ENCODE assay signal across 8 cellular contexts in the genomic region with DNA sequence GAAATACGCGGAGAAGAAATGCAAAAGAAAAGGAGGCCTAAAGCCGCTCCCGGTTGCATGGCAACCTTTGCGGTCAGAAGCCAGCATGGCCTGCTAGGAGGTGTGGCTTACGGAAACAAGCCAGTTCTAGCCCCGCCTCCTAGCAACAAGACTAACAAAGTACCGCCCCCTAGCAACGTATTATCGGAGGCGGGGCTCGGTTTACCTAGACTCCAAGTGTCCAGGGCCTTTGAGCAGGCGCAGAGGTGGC. TPM values are rescaled to one million over a fixed set of nuclear protein-coding genes. Genes with fewer than 3 reads are reported as not detected.
A peak's percentile ranks its signal among the peaks of the same experiment; 100 is the strongest.
DNase-seq lines count a peak whose midpoint lies in the region; ATAC-seq and TF ChIP-seq lines count a peak whose summit lies in the region.

No MANE protein-coding gene starts in this region.

- H3K27me3 ChIP-seq in fibroblast of lung (ENCODE audit: control insufficient read depth, insufficient read depth, low read length): no peaks in the 10 kb centered on the region
- no peaks in the 10 kb centered on the region for H3K27me3 ChIP-seq in rectal smooth muscle tissue (ENCODE audit: control insufficient read depth, insufficient read depth, low read length)

- ATAC-seq in GM19351 (IDR thresholded peaks at IDR 0.05; ENCODE audit: unreplicated experiment): no peak

- TF ChIP-seq CTCF in RWPE1 (conservative IDR thresholded peaks at IDR 0.05; ENCODE audit: low read depth) (no peak), fibroblast of lung (conservative IDR thresholded peaks at IDR 0.05 in 1 of 2, IDR thresholded peaks at IDR 0.05 in 1 of 2; ENCODE audit: low read depth in 1 of 2, low read length in 2 of 2) (no peak)

- H3K79me2 ChIP-seq in fibroblast of lung (ENCODE audit: control insufficient read depth, insufficient read depth, low read length): peaks cover 17% of the 10 kb centered on the region

- POLR2A ChIA-PET in RWPE1 (lab: Yijun Ruan, JAX; ENCODE audit: low non-redundant PET): interaction anchor here (1.3 kb wide), 1 partner anchor 19 kb away, joined by 6 read pairs; no protein-coding TSS in a partner anchor

- H3K4me3 ChIP-seq in GM08714 (ENCODE audit: low read length) (peak overlapping the region; percentile 41; the same call in 1 of the 2 replicates), fibroblast of lung (replicated peaks in 1 of 4; ENCODE audit: control extremely low read depth in 1 of 4, insufficient read depth in 1 of 4, low read depth in 3 of 4, low read length in 4 of 4) (peak overlapping the region; percentile 14 to 54 (median 37)), rectal smooth muscle tissue (ENCODE audit: low read length) (peak overlapping the region; percentile 71)

- peak overlapping the region; percentile 73 for H2AFZ ChIP-seq in fibroblast of lung (ENCODE audit: low read length)

- peak overlapping the region; percentile 88 for H3K4me2 ChIP-seq in fibroblast of lung (ENCODE audit: extremely low read depth, insufficient read depth, low read length)

- no peaks in the 10 kb centered on the region for H3K9me3 ChIP-seq in fibroblast of lung (ENCODE audit: control insufficient read depth, insufficient read depth, low read depth, low read length)

- H3K9ac ChIP-seq in fibroblast of lung (ENCODE audit: insufficient read depth, low read length): peak overlapping the region; percentile 44
- H3K9ac ChIP-seq in rectal smooth muscle tissue (ENCODE audit: low read length): peak overlapping the region; percentile 32

- H3K4me1 ChIP-seq in fibroblast of lung (ENCODE audit: control insufficient read depth, extremely low read depth, insufficient read depth, low read length): peaks cover 10% of the 10 kb centered on the region
- H3K4me1 ChIP-seq in rectal smooth muscle tissue (ENCODE audit: control insufficient read depth, insufficient read depth, low read length): peaks cover 9% of the 10 kb centered on the region

- H3K36me3 ChIP-seq in fibroblast of lung (ENCODE audit: control insufficient read depth, insufficient read depth, low read length): peaks cover 23% of the 10 kb centered on the region
- H3K36me3 ChIP-seq in rectal smooth muscle tissue (ENCODE audit: control insufficient read depth, insufficient read depth, low read length): peaks cover 20% of the 10 kb centered on the region

- DNase-seq in RWPE1 (ENCODE audit: low spot score) (no peak), fibroblast of lung (ENCODE audit: low read depth in 2 of 2) (no peak), activated gamma-delta T cell (lab: John Stamatoyannopoulos, UW) (no peak), NCI-H524 treated with DMSO at 0.1 percent for 48 hours (lab: John Stamatoyannopoulos, UW) (no peak), NOMO-1 (lab: John Stamatoyannopoulos, UW; ENCODE audit: unreplicated experiment in 2 of 2) (no peak)

- CTCF ChIA-PET in RWPE1 (lab: Yijun Ruan, JAX): no interaction called here

- H4K20me1 ChIP-seq in fibroblast of lung (ENCODE audit: control insufficient read depth, extremely low read depth, insufficient read depth, low read length): no peaks in the 10 kb centered on the region

- H3K27ac ChIP-seq in RWPE1 (peak overlapping the region; percentile 98), fibroblast of lung (ENCODE audit: insufficient read depth, low read length) (peak overlapping the region; percentile 80), rectal smooth muscle tissue (ENCODE audit: low read depth, low read length) (peak overlapping the region; percentile 65)

RNA-seq across cellular contexts. Expression of gene CYTH2, which starts 0.4 kb away (rescaled TPM):
- 25.8 and 27.2 TPM in 2 replicates for total RNA-seq in fibroblast of lung
- polyA plus RNA-seq in fibroblast of lung: 18.6 and 26.6 TPM in 2 replicates
- 25.7 and 33.9 TPM in 2 replicates for polyA plus RNA-seq in fibroblast of lung (2012)
- polyA minus RNA-seq in fibroblast of lung (ENCODE audit: low replicate concordance): 33.6 and 72.4 TPM in 2 replicates

RNA-seq across cellular contexts. Expression of gene KCNJ14, which starts 13.4 kb away (rescaled TPM):
- 0.26 and 0.50 TPM in 2 replicates for total RNA-seq in fibroblast of lung
- 0.15 and 0.18 TPM in 2 replicates for polyA plus RNA-seq in fibroblast of lung
- polyA plus RNA-seq in fibroblast of lung (2012): 0.17 and 0.24 TPM in 2 replicates
- 0.85 TPM in 1 of 2 replicates, not detected in the other for polyA minus RNA-seq in fibroblast of lung (ENCODE audit: low replicate concordance)

RNA-seq across cellular contexts. Expression of gene GRWD1, which starts 22.9 kb away (rescaled TPM):
- total RNA-seq in fibroblast of lung: 9.1 and 12.1 TPM in 2 replicates
- polyA plus RNA-seq in fibroblast of lung: 14.7 and 21.9 TPM in 2 replicates
- polyA plus RNA-seq in fibroblast of lung (2012): 17.6 and 32.0 TPM in 2 replicates
- 12.0 and 19.1 TPM in 2 replicates for polyA minus RNA-seq in fibroblast of lung (ENCODE audit: low replicate concordance)

RNA-seq across cellular contexts. Expression of gene LMTK3, which starts 42.9 kb away (rescaled TPM):
- under 0.01 and 0.17 TPM in 2 replicates for total RNA-seq in fibroblast of lung
- 0.01 TPM in 1 of 2 replicates, not detected in the other for polyA plus RNA-seq in fibroblast of lung
- polyA plus RNA-seq in fibroblast of lung (2012): 0.10 and 0.14 TPM in 2 replicates
- 0.37 TPM in 1 of 2 replicates, not detected in the other for polyA minus RNA-seq in fibroblast of lung (ENCODE audit: low replicate concordance)
